In the genomic region with DNA sequence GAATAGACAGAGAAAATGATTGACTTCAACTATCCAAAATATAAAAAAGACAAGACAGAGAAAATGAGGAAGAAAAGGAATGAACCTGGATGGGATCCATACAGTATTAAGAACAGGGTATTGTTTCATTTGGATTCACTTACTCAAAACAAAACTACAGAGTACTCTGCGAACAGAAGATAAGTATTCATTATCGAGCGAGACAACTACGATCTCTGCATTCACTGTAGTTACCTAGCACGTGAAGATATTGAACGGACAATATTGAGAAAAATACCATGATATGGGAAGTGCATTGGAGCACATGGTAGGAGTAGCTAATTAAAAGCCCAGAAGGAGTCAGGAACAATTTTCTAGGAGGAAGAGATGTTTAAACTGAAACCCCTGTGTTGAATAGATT, we compare ENCODE assay signal across 8 cellular contexts. TPM values are rescaled to one million over a fixed set of nuclear protein-coding genes. Genes with fewer than 3 reads are reported as not detected.
DNase-seq lines count a peak whose midpoint lies in the region; ATAC-seq and TF ChIP-seq lines count a peak whose summit lies in the region.

No MANE protein-coding gene starts in this region.

- DNase-seq in BJ (ENCODE audit: low read depth) (no peak), KBM-7 (peak; percentile 34), natural killer cell (no peak)
- no peak for DNase-seq in central memory CD8-positive, alpha-beta T cell (ENCODE audit: low spot score in 2 of 2)
- no peak for DNase-seq in activated CD4-positive, alpha-beta T cell treated with anti-CD3 and anti-CD28 coated beads, Interleukin-2, amount 50 U/mL, for 48 hours

- in situ Hi-C loops in KBM-7 (cut with MboI; ENCODE audit: low pct_unique_long_range_greater_than_20kb, low sequenced_read_pairs) = no loop called here

- intact Hi-C loops in natural killer cell (cut with micrococcal nuclease) = loop anchor here (5.0 kb wide), 1 partner anchor 193 kb away; no protein-coding TSS in a partner anchor

- peaks cover 1% of the 10 kb centered on the region; the same call in 1 of the 2 replicates for H3K36me3 ChIP-seq in BJ (ENCODE audit: control insufficient read depth, insufficient read depth, low read length)

- no peaks in the 10 kb centered on the region for H3K27me3 Mint-ChIP-seq in central memory CD8-positive, alpha-beta T cell
- H3K27me3 Mint-ChIP-seq in natural killer cell (ENCODE audit: low read depth in 2 of 2) = no peaks in the 10 kb centered on the region

- H3K4me1 Mint-ChIP-seq in central memory CD8-positive, alpha-beta T cell = peaks cover 39% of the 10 kb centered on the region
- peaks cover 34 to 47% of the 10 kb centered on the region in 2 donors for H3K4me1 Mint-ChIP-seq in natural killer cell

- ATAC-seq in central memory CD8-positive, alpha-beta T cell (replicated peaks; ENCODE audit: extremely low read depth, poor library complexity, severe bottlenecking) = no peak
- ATAC-seq in natural killer cell (no peak), GM18909 (IDR thresholded peaks at IDR 0.05; ENCODE audit: poor library complexity, unreplicated experiment) (no peak), esophagus mucosa (no peak), GM21786 (IDR thresholded peaks at IDR 0.05; ENCODE audit: unreplicated experiment) (no peak)

- H3K9me3 Mint-ChIP-seq in central memory CD8-positive, alpha-beta T cell = no peaks in the 10 kb centered on the region
- H3K9me3 Mint-ChIP-seq in natural killer cell = no peaks in the 10 kb centered on the region

- POLR2A ChIA-PET in BJ (lab: Charles Lee) = no interaction called here

- peak overlapping the region; percentile 97 for H3K27ac Mint-ChIP-seq in central memory CD8-positive, alpha-beta T cell (ENCODE audit: low read depth)
- H3K27ac Mint-ChIP-seq in natural killer cell = peak overlapping the region; percentile 98

- peak overlapping the region; percentile 79 for H3K4me3 ChIP-seq in BJ (ENCODE audit: low read depth, low read length)

- H3K27me3 ChIP-seq in BJ (ENCODE audit: control insufficient read depth, insufficient read depth, low read length) = no peaks in the 10 kb centered on the region

- CTCF ChIA-PET in BJ (lab: Yijun Ruan, JAX) = interaction anchor here (1.3 to 1.7 kb wide), 3 partner anchors 9 to 100 kb away, joined by 3 to 10 read pairs (median 4); no protein-coding TSS in a partner anchor

- peak overlapping the region; percentile 98 for H3K4me3 Mint-ChIP-seq in central memory CD8-positive, alpha-beta T cell
- H3K4me3 Mint-ChIP-seq in natural killer cell = peak overlapping the region; percentile 98

- peaks cover 16% of the 10 kb centered on the region for H3K36me3 Mint-ChIP-seq in central memory CD8-positive, alpha-beta T cell (ENCODE audit: insufficient read depth)
- no peaks in the 10 kb centered on the region for H3K36me3 Mint-ChIP-seq in natural killer cell

- TF ChIP-seq CTCF in BJ (IDR thresholded peaks at IDR 0.05; ENCODE audit: insufficient read depth, low read depth, low read length) = no peak
- TF ChIP-seq CTCF in natural killer cell (IDR thresholded peaks at IDR 0.05) = no peak

RNA-seq across cellular contexts. Expression of a gene that starts 1.0 kb away (rescaled TPM):
- 1.9 and 3.7 TPM in 2 replicates for polyA plus RNA-seq in BJ (2011; rRNA removed)
- 2.3 and 4.6 TPM in 2 replicates for polyA minus RNA-seq in BJ (2011; rRNA and poly(A)+ RNA removed)
- total RNA-seq in natural killer cell (10 to 100 TPM; 21.7 to 48.5 (median 26.1) TPM), esophagus mucosa (21.8 TPM)
